14 cellular contexts compared by ENCODE assay signal in genomic region chr6:16473908-16474791, GRCh38.
DNase-seq lines count a peak whose midpoint lies in the region; ATAC-seq and TF ChIP-seq lines count a peak whose summit lies in the region.
"Had no signal": no experiment of that assay in that cellular context is flagged by ENCODE, and none has a peak within 500 bp of the region (broad histone marks: within the 10 kb centered on the region; RNA-seq: fewer than 3 reads in every experiment).

No MANE protein-coding gene starts in this region.

- DNase-seq in Caco-2: no peak
- DNase-seq in activated CD4-positive, alpha-beta memory T cell treated with anti-CD3 and anti-CD28 coated beads for 36 hours: peak; percentile 49
- DNase-seq in effector memory CD4-positive, alpha-beta T cell: no peak
- DNase-seq in kidney glomerular epithelial cell (lab: John Stamatoyannopoulos, UW): no peak
- no peak for DNase-seq in NCI-H187 (lab: John Stamatoyannopoulos, UW)
- DNase-seq: hippocampal formation, NCI-H2171 treated with DMSO at 0.1 percent for 48 hours, nephron progenitor cell, SJCRH30 had no signal

- BruUV-seq in Caco-2 (replicated peaks; lab: Mats Ljungman, UMichigan): no TSS peak

- H3K36me3 ChIP-seq in Caco-2 (ENCODE audit: control insufficient read depth, insufficient read depth, low read length): no peaks in the 10 kb centered on the region
- H3K36me3 ChIP-seq in effector memory CD4-positive, alpha-beta T cell (ENCODE audit: control insufficient read depth, insufficient read depth, low read length): no peaks in the 10 kb centered on the region
- H3K36me3 ChIP-seq: SJCRH30 had no signal

- CTCF ChIA-PET in Caco-2 (lab: Charles Lee): no interaction called here
- CTCF ChIA-PET in activated CD4-positive, alpha-beta memory T cell treated with anti-CD3 and anti-CD28 coated beads for 36 hours (lab: Charles Lee): interaction anchor here (0.8 to 2.4 kb wide), 9 partner anchors 37 to 289 kb away, joined by 3 to 6 read pairs (median 5); no protein-coding TSS in a partner anchor

- H3K4me1 Mint-ChIP-seq in Caco-2 (ENCODE audit: low read depth, unreplicated experiment): peaks cover 34% of the 10 kb centered on the region
- H3K4me1 Mint-ChIP-seq in activated CD4-positive, alpha-beta memory T cell treated with anti-CD3 and anti-CD28 coated beads for 36 hours (ENCODE audit: low read depth): peaks cover 92% of the 10 kb centered on the region
- H3K4me1 Mint-ChIP-seq: CD14-positive monocyte had no signal

- no peaks in the 10 kb centered on the region for H3K27me3 ChIP-seq in Caco-2 (replicated peaks; ENCODE audit: control insufficient read depth, insufficient read depth, low read length)
- H3K27me3 ChIP-seq in effector memory CD4-positive, alpha-beta T cell (replicated peaks; ENCODE audit: control insufficient read depth, insufficient read depth, low read length, poor library complexity, severe bottlenecking): no peaks in the 10 kb centered on the region
- H3K27me3 ChIP-seq: SJCRH30 had no signal

- no peak for TF ChIP-seq CTCF in Caco-2 (IDR thresholded peaks at IDR 0.05; ENCODE audit: insufficient read depth in 1 of 2, low read depth in 1 of 2, low read length in 1 of 2, severe bottlenecking in 1 of 2, unreplicated experiment in 1 of 2)

- no peaks in the 10 kb centered on the region for H3K27me3 Mint-ChIP-seq in Caco-2 (ENCODE audit: insufficient read depth, unreplicated experiment)
- no peaks in the 10 kb centered on the region for H3K27me3 Mint-ChIP-seq in activated CD4-positive, alpha-beta memory T cell treated with anti-CD3 and anti-CD28 coated beads for 36 hours

- intact Hi-C loops in Caco-2 (cut with micrococcal nuclease; ENCODE audit: unreplicated experiment): loop anchor here (5.0 kb wide), 1 partner anchor 42 kb away; no protein-coding TSS in a partner anchor
- intact Hi-C loops in activated CD4-positive, alpha-beta memory T cell treated with anti-CD3 and anti-CD28 coated beads for 36 hours (cut with micrococcal nuclease): loop anchor here (1.0 to 2.0 kb wide), 7 partner anchors 13 to 217 kb away; no protein-coding TSS in a partner anchor

- H3K36me3 Mint-ChIP-seq in Caco-2 (ENCODE audit: insufficient read depth, unreplicated experiment): no peaks in the 10 kb centered on the region
- H3K36me3 Mint-ChIP-seq in activated CD4-positive, alpha-beta memory T cell treated with anti-CD3 and anti-CD28 coated beads for 36 hours: peaks cover 21% of the 10 kb centered on the region

- peak overlapping the region; percentile 61 for H3K27ac Mint-ChIP-seq in Caco-2 (ENCODE audit: unreplicated experiment)
- H3K27ac Mint-ChIP-seq in activated CD4-positive, alpha-beta memory T cell treated with anti-CD3 and anti-CD28 coated beads for 36 hours: peak overlapping the region; percentile 81
- H3K27ac Mint-ChIP-seq: CD14-positive monocyte, nephron progenitor cell had no signal

- peak overlapping the region; percentile 48 for H3K27ac ChIP-seq in effector memory CD4-positive, alpha-beta T cell (ENCODE audit: insufficient read depth, low read length, poor library complexity, severe bottlenecking)
- H3K27ac ChIP-seq: SJCRH30, VCaP had no signal

- TF ChIP-seq POLR2A in GM19193 (IDR thresholded peaks at IDR 0.05; ENCODE audit: extremely low read depth, insufficient read depth, insufficient read length): peak; percentile 22

- H3K4me3 Mint-ChIP-seq in Caco-2 (ENCODE audit: unreplicated experiment): peak overlapping the region; percentile 10
- H3K4me3 Mint-ChIP-seq in activated CD4-positive, alpha-beta memory T cell treated with anti-CD3 and anti-CD28 coated beads for 36 hours: peak overlapping the region; percentile 6
- H3K4me3 Mint-ChIP-seq: CD14-positive monocyte, nephron progenitor cell had no signal

- H3K9me3 ChIP-seq in Caco-2: no peaks in the 10 kb centered on the region
- no peaks in the 10 kb centered on the region for H3K9me3 ChIP-seq in effector memory CD4-positive, alpha-beta T cell (ENCODE audit: control insufficient read depth, low read length)
- H3K9me3 ChIP-seq: SJCRH30 had no signal

- H3K4me1 ChIP-seq in Caco-2: peaks cover 50% of the 10 kb centered on the region
- peaks cover 16% of the 10 kb centered on the region for H3K4me1 ChIP-seq in effector memory CD4-positive, alpha-beta T cell (ENCODE audit: control insufficient read depth, insufficient read depth, low read length, poor library complexity, severe bottlenecking)

- POLR2A ChIA-PET in Caco-2 (lab: Charles Lee): no interaction called here
- POLR2A ChIA-PET in activated CD4-positive, alpha-beta memory T cell treated with anti-CD3 and anti-CD28 coated beads for 36 hours (lab: Charles Lee): interaction anchor here (0.6 to 5.2 kb wide), 13 partner anchors 9 to 287 kb away, joined by 3 to 48 read pairs (median 5); partner anchors contain the start of gene ATXN1

- ATAC-seq in GM21717 (IDR thresholded peaks at IDR 0.05; ENCODE audit: unreplicated experiment) (no peak), HG02981 (IDR thresholded peaks at IDR 0.05; ENCODE audit: unreplicated experiment) (no peak)

- no peaks in the 10 kb centered on the region for H3K9me3 Mint-ChIP-seq in Caco-2 (ENCODE audit: unreplicated experiment)
- peaks cover 5% of the 10 kb centered on the region for H3K9me3 Mint-ChIP-seq in activated CD4-positive, alpha-beta memory T cell treated with anti-CD3 and anti-CD28 coated beads for 36 hours

- no peak overlapping the region for H3K4me3 ChIP-seq in Caco-2 (ENCODE audit: low read depth, low read length)
- H3K4me3 ChIP-seq in effector memory CD4-positive, alpha-beta T cell (ENCODE audit: insufficient read depth, low read depth, low read length, poor library complexity, severe bottlenecking): no peak overlapping the region
- H3K4me3 ChIP-seq: SJCRH30 had no signal
